In the genomic region with DNA sequence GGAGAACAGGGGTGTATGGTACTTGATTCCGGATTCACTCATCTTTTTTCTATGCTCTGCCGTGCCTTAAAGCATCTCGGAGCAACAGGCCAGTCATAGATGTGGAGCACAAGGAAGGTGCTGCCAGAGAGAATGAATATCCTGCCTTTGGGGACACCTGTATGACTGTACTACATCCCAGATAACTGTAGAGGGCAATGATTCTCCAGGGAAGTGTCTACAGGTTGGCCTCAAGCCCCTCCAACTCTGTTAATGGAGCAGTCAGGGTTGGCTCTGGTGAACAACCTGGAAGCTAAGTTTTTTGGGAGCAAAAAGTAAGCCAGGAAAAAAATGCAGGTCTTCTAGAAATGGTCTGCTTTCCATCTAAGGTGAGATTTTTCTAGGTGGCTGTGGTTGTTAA, we compare ENCODE assay signal across 10 cellular contexts.
DNase-seq lines count a peak whose midpoint lies in the region; ATAC-seq and TF ChIP-seq lines count a peak whose summit lies in the region.
"Had no signal": no experiment of that assay in that cellular context is flagged by ENCODE, and none has a peak within 500 bp of the region (broad histone marks: within the 10 kb centered on the region; RNA-seq: fewer than 3 reads in every experiment).

No MANE protein-coding gene starts in this region.

- H3K4me3 Mint-ChIP-seq in activated CD4-positive, alpha-beta memory T cell treated with anti-CD3 and anti-CD28 coated beads, Interleukin-2, amount 10 ng/mL, durations not matched to agents 7 days and 5 days = no peak overlapping the region

- ATAC-seq in GM21447 (IDR thresholded peaks at IDR 0.05; ENCODE audit: unreplicated experiment) = peak; percentile 74

- H3K36me3 Mint-ChIP-seq in activated CD4-positive, alpha-beta memory T cell treated with anti-CD3 and anti-CD28 coated beads, Interleukin-2, amount 10 ng/mL, durations not matched to agents 7 days and 5 days (ENCODE audit: low read depth) = no peaks in the 10 kb centered on the region

- no peak overlapping the region for H2AFZ ChIP-seq in hepatocyte

- POLR2A ChIA-PET in activated CD4-positive, alpha-beta memory T cell treated with anti-CD3 and anti-CD28 coated beads, Interleukin-2, amount 10 ng/mL, durations not matched to agents 7 days and 5 days (lab: Charles Lee) = no interaction called here

- H3K27ac ChIP-seq in hepatocyte (no peak overlapping the region), Peyer's patch (no peak overlapping the region)
- H3K27ac ChIP-seq: transverse colon had no signal

- DNase-seq in DMS53 treated with DMSO at 0.1 percent for 48 hours (lab: John Stamatoyannopoulos, UW; ENCODE audit: unreplicated experiment) (peak; percentile 20), NCI-H146 treated with DMSO at 0.1 percent for 48 hours (lab: John Stamatoyannopoulos, UW; ENCODE audit: unreplicated experiment) (peak; percentile 27), hepatocyte (ENCODE audit: low spot score) (no peak), cerebellar nuclear complex (lab: John Stamatoyannopoulos, UW) (no peak), Peyer's patch (no peak)
- DNase-seq in activated CD4-positive, alpha-beta memory T cell treated with anti-CD3 and anti-CD28 coated beads, Interleukin-2, amount 10 ng/mL, durations not matched to agents 7 days and 5 days = no peak
- DNase-seq in activated CD4-positive, alpha-beta T cell treated with anti-CD3 and anti-CD28 coated beads for 48 hours = no peak
- DNase-seq: activated CD8-positive, alpha-beta memory T cell treated with anti-CD3 and anti-CD28 coated beads, Interleukin-2, amount 50 U/mL, for 4 hours; transverse colon had no signal

- TF ChIP-seq POLR2A in Peyer's patch (IDR thresholded peaks at IDR 0.05) = no peak

- TF ChIP-seq CTCF in hepatocyte (IDR thresholded peaks at IDR 0.05; ENCODE audit: poor library complexity) (peak; percentile 17), Peyer's patch (IDR thresholded peaks at IDR 0.05) (peak in 1 of 6 experiments; percentile 14)

- no peak overlapping the region for H3K4me2 ChIP-seq in hepatocyte

- CTCF ChIA-PET in activated CD4-positive, alpha-beta memory T cell treated with anti-CD3 and anti-CD28 coated beads, Interleukin-2, amount 10 ng/mL, durations not matched to agents 7 days and 5 days (lab: Charles Lee) = interaction anchor here (1.1 kb wide), 1 partner anchor 461 kb away, joined by 3 read pairs; no protein-coding TSS in a partner anchor

- H3K27me3 Mint-ChIP-seq in activated CD4-positive, alpha-beta memory T cell treated with anti-CD3 and anti-CD28 coated beads, Interleukin-2, amount 10 ng/mL, durations not matched to agents 7 days and 5 days = no peaks in the 10 kb centered on the region

- no peaks in the 10 kb centered on the region for H3K9me2 ChIP-seq in hepatocyte (replicated peaks; ENCODE audit: insufficient read depth)

- H3K27me3 ChIP-seq in hepatocyte (no peaks in the 10 kb centered on the region), Peyer's patch (no peaks in the 10 kb centered on the region)
- H3K27me3 ChIP-seq: transverse colon had no signal

- no peaks in the 10 kb centered on the region for H3K79me2 ChIP-seq in hepatocyte

- H4K20me1 ChIP-seq in hepatocyte (ENCODE audit: insufficient read depth, poor library complexity, severe bottlenecking) = no peaks in the 10 kb centered on the region

- H3K4me1 ChIP-seq in hepatocyte (ENCODE audit: insufficient read depth) = peaks cover 16% of the 10 kb centered on the region
- peaks cover 0 to 8% (median 0%) of the 10 kb centered on the region in 4 donors for H3K4me1 ChIP-seq in Peyer's patch

- no peaks in the 10 kb centered on the region for H3K36me3 ChIP-seq in hepatocyte (replicated peaks; ENCODE audit: insufficient read depth, low read depth)
- H3K36me3 ChIP-seq in Peyer's patch = no peaks in the 10 kb centered on the region
- H3K36me3 ChIP-seq: transverse colon had no signal

- no peaks in the 10 kb centered on the region for H3K9me3 Mint-ChIP-seq in activated CD4-positive, alpha-beta memory T cell treated with anti-CD3 and anti-CD28 coated beads, Interleukin-2, amount 10 ng/mL, durations not matched to agents 7 days and 5 days

- WGBS in hepatocyte (ENCODE audit: low lambda C conversion rate, missing lambda C conversion rate) = 97% methylated on average over 3 of the region's 3 CpGs

- H3K4me3 ChIP-seq in hepatocyte (no peak overlapping the region), Peyer's patch (no peak overlapping the region)
- H3K4me3 ChIP-seq: transverse colon had no signal

- H3K9me3 ChIP-seq in hepatocyte (ENCODE audit: low read depth) = no peaks in the 10 kb centered on the region
- H3K9me3 ChIP-seq in Peyer's patch = no peaks in the 10 kb centered on the region
- H3K9me3 ChIP-seq: transverse colon had no signal

- H3K27ac Mint-ChIP-seq in activated CD4-positive, alpha-beta memory T cell treated with anti-CD3 and anti-CD28 coated beads, Interleukin-2, amount 10 ng/mL, durations not matched to agents 7 days and 5 days = no peak overlapping the region

- H3K4me1 Mint-ChIP-seq in activated CD4-positive, alpha-beta memory T cell treated with anti-CD3 and anti-CD28 coated beads, Interleukin-2, amount 10 ng/mL, durations not matched to agents 7 days and 5 days = no peaks in the 10 kb centered on the region

Comparison
In these comparisons a context has a peak if more than half of its experiments do, and no peak if none do; other contexts are left out.
1. DNase-seq: peak in DMS53 treated with DMSO at 0.1 percent for 48 hours (single experiment) and NCI-H146 treated with DMSO at 0.1 percent for 48 hours (single experiment); none in hepatocyte (single experiment), cerebellar nuclear complex (0 of 2), activated CD4-positive, alpha-beta memory T cell treated with anti-CD3 and anti-CD28 coated beads, Interleukin-2, amount 10 ng/mL, durations not matched to agents 7 days and 5 days (single experiment), Peyer's patch (0 of 3) and activated CD4-positive, alpha-beta T cell treated with anti-CD3 and anti-CD28 coated beads for 48 hours (single experiment).